ENCODE assay signal across 8 cellular contexts in genomic region chr5:135457424-135458071, GRCh38. TPM values are rescaled to one million over a fixed set of nuclear protein-coding genes. Genes with fewer than 3 reads are reported as not detected.
A peak's percentile ranks its signal among the peaks of the same experiment; 100 is the strongest.
DNase-seq lines count a peak whose midpoint lies in the region; ATAC-seq and TF ChIP-seq lines count a peak whose summit lies in the region.

No MANE protein-coding gene starts in this region.

- no peak overlapping the region for H3K27ac ChIP-seq in suprapubic skin

- H3K4me1 ChIP-seq in suprapubic skin, result peaks cover 19% of the 10 kb centered on the region

- no peak for TF ChIP-seq EP300 in suprapubic skin (IDR thresholded peaks at IDR 0.05)

- no peaks in the 10 kb centered on the region for H3K36me3 Mint-ChIP-seq in natural killer cell treated with Interleukin-12 subunit alpha and Interleukin-12 subunit beta and Interleukin-15 and Interleukin-18, amount 100 ng/mL, for 72 hours

- peak; percentile 66 for TF ChIP-seq CTCF in AG09319 (IDR thresholded peaks at IDR 0.05; ENCODE audit: low read depth, low read length)
- peak; percentile 12 to 76 for TF ChIP-seq CTCF in suprapubic skin (IDR thresholded peaks at IDR 0.05)

- peaks cover 8 to 19% of the 10 kb centered on the region in 2 donors for H3K27me3 Mint-ChIP-seq in natural killer cell treated with Interleukin-12 subunit alpha and Interleukin-12 subunit beta and Interleukin-15 and Interleukin-18, amount 100 ng/mL, for 72 hours

- H3K4me3 Mint-ChIP-seq in natural killer cell treated with Interleukin-12 subunit alpha and Interleukin-12 subunit beta and Interleukin-15 and Interleukin-18, amount 100 ng/mL, for 72 hours, result no peak overlapping the region

- WGBS in suprapubic skin, result 51% methylated on average over 9 of the region's 9 CpGs

- no peaks in the 10 kb centered on the region for H3K36me3 ChIP-seq in suprapubic skin

- no peak overlapping the region for H3K4me3 ChIP-seq in suprapubic skin

- no peaks in the 10 kb centered on the region for H3K9me3 Mint-ChIP-seq in natural killer cell treated with Interleukin-12 subunit alpha and Interleukin-12 subunit beta and Interleukin-15 and Interleukin-18, amount 100 ng/mL, for 72 hours

- H3K9me3 ChIP-seq in suprapubic skin, result no peaks in the 10 kb centered on the region

- TF ChIP-seq POLR2A in erythroblast (IDR thresholded peaks at IDR 0.05; ENCODE audit: low read length) (no peak), suprapubic skin (IDR thresholded peaks at IDR 0.05) (no peak)

- ATAC-seq in GM18858 (IDR thresholded peaks at IDR 0.05; ENCODE audit: unreplicated experiment), result peak; percentile 59
- peak; percentile 57 for ATAC-seq in HG03280 (IDR thresholded peaks at IDR 0.05; ENCODE audit: unreplicated experiment)
- peak; percentile 56 to 64 for ATAC-seq in natural killer cell treated with Interleukin-12 subunit alpha and Interleukin-12 subunit beta and Interleukin-15 and Interleukin-18, amount 100 ng/mL, for 72 hours

- no peaks in the 10 kb centered on the region for H3K4me1 Mint-ChIP-seq in natural killer cell treated with Interleukin-12 subunit alpha and Interleukin-12 subunit beta and Interleukin-15 and Interleukin-18, amount 100 ng/mL, for 72 hours (ENCODE audit: low read depth in 2 of 2)

- no peak overlapping the region for H3K27ac Mint-ChIP-seq in natural killer cell treated with Interleukin-12 subunit alpha and Interleukin-12 subunit beta and Interleukin-15 and Interleukin-18, amount 100 ng/mL, for 72 hours

- DNase-seq in AG09319 (ENCODE audit: extremely low read depth, low read depth), result no peak
- DNase-seq in NCI-H82 treated with DMSO at 0.1 percent for 48 hours (lab: John Stamatoyannopoulos, UW; ENCODE audit: unreplicated experiment), result peak; percentile 18
- DNase-seq in activated CD8-positive, alpha-beta memory T cell treated with anti-CD3 and anti-CD28 coated beads for 48 hours (ENCODE audit: low read depth in 2 of 3, low spot score in 2 of 3), result peak in 2 of 3 experiments; percentile 30 to 40
- DNase-seq in erythroblast (lab: John Stamatoyannopoulos, UW), result peak; percentile 79 to 84
- no peak for DNase-seq in natural killer cell treated with Interleukin-12 subunit alpha and Interleukin-12 subunit beta and Interleukin-15 and Interleukin-18, amount 100 ng/mL, for 72 hours (ENCODE audit: low spot score)
- peak; percentile 64 to 80 for DNase-seq in suprapubic skin (ENCODE audit: low spot score in 2 of 2)

- H3K27me3 ChIP-seq in suprapubic skin, result peaks cover 3% of the 10 kb centered on the region

RNA-seq across cellular contexts. Expression of gene TIFAB, which starts 5.4 kb away (rescaled TPM):
- not detected for total RNA-seq in natural killer cell treated with Interleukin-12 subunit alpha and Interleukin-12 subunit beta and Interleukin-15 and Interleukin-18, amount 100 ng/mL, for 72 hours
- under 1 TPM in 1 of 4 donors, not detected in 3; 0.08 TPM for total RNA-seq in suprapubic skin

RNA-seq across cellular contexts. Expression of gene DCANP1, which starts 10.4 kb away (rescaled TPM):
- not detected for total RNA-seq in natural killer cell treated with Interleukin-12 subunit alpha and Interleukin-12 subunit beta and Interleukin-15 and Interleukin-18, amount 100 ng/mL, for 72 hours
- not detected for total RNA-seq in suprapubic skin

RNA-seq across cellular contexts. Expression of gene MACROH2A1, which starts 58.5 kb away (rescaled TPM):
- total RNA-seq in natural killer cell treated with Interleukin-12 subunit alpha and Interleukin-12 subunit beta and Interleukin-15 and Interleukin-18, amount 100 ng/mL, for 72 hours, result 100 to 1,000 TPM; 163 to 252 TPM
- total RNA-seq in suprapubic skin, result 100 to 1,000 TPM; 196 to 251 (median 209) TPM

Comparison
In these comparisons a context has a peak if more than half of its experiments do, and no peak if none do; other contexts are left out.
1. DNase-seq: peak in NCI-H82 treated with DMSO at 0.1 percent for 48 hours (single experiment), activated CD8-positive, alpha-beta memory T cell treated with anti-CD3 and anti-CD28 coated beads for 48 hours (2 of 3), erythroblast (2 of 2) and suprapubic skin (2 of 2); none in AG09319 (single experiment) and natural killer cell treated with Interleukin-12 subunit alpha and Interleukin-12 subunit beta and Interleukin-15 and Interleukin-18, amount 100 ng/mL, for 72 hours (single experiment).
2. Peak in every context shown above with its lines, with median percentiles within 50 percentile points of each other: ATAC-seq.